Comparison of ENCODE assay signal across 20 cellular contexts in the genomic region with DNA sequence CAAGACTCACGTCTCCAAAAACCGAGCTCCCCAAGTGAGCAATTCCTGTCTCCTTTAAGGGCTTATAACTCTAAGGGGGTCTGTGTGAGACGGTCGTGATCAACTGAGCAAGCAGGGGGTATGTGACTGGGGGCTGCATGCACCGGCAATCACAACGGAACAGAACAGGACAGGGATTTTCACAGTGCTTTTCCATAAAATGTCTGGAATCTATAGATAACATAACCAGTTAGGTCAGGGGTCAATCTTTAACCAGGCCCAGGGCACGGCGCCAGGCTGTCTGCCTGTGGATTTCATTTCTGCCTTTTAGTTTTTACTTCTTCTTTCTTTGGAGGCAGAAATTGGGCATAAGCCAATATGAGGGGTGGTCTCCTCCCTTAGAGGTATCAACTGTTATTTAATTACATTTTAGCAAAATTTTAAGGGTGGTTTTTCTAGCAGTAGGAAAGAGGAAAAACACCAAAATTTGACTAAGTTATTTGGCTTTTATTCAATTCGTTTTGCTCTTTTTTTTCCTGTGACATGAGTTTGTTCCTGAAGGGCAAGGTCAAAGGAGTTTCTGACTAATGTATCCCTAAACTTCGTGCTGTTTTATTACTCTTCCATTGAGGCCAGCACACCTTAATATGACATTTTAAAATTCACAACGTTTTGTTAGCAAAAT.
"Had no signal": no experiment of that assay in that cellular context is flagged by ENCODE, and none has a peak within 500 bp of the region (broad histone marks: within the 10 kb centered on the region; RNA-seq: fewer than 3 reads in every experiment).

No MANE protein-coding gene starts in this region.

- FAIRE-seq: bronchial epithelial cell, keratinocyte had no signal

- H3K9me3 Mint-ChIP-seq: activated CD8-positive, alpha-beta T cell treated with anti-CD3 and anti-CD28 coated beads for 36 hours; activated naive CD8-positive, alpha-beta T cell treated with anti-CD3 and anti-CD28 coated beads for 36 hours; activated T-cell treated with anti-CD3 and anti-CD28 coated beads, Interleukin-2, amount 50 U/mL, for 72 hours; T-cell had no signal

- H3K27ac Mint-ChIP-seq: activated CD4-positive, alpha-beta T cell treated with anti-CD3 and anti-CD28 coated beads for 36 hours; activated CD8-positive, alpha-beta T cell treated with anti-CD3 and anti-CD28 coated beads for 36 hours; activated naive CD8-positive, alpha-beta T cell treated with anti-CD3 and anti-CD28 coated beads for 36 hours; activated T-cell treated with anti-CD3 and anti-CD28 coated beads, Interleukin-2, amount 50 U/mL, for 72 hours; naive thymus-derived CD8-positive, alpha-beta T cell; T-cell had no signal

- DNase-seq: activated CD4-positive, alpha-beta T cell treated with anti-CD3 and anti-CD28 coated beads for 36 hours; activated CD8-positive, alpha-beta memory T cell treated with anti-CD3 and anti-CD28 coated beads, Interleukin-2, amount 50 U/mL, for 4 hours; activated CD8-positive, alpha-beta T cell treated with anti-CD3 and anti-CD28 coated beads for 36 hours; activated gamma-delta T cell treated with Interleukin-2 at 50 U/mL for 16 hours; activated naive CD8-positive, alpha-beta T cell treated with anti-CD3 and anti-CD28 coated beads for 36 hours; activated T-cell treated with anti-CD3 and anti-CD28 coated beads, Interleukin-2, amount 50 U/mL, for 72 hours; esophagus squamous epithelium; foreskin fibroblast; left ventricle myocardium superior; naive thymus-derived CD8-positive, alpha-beta T cell; stimulated activated CD4-positive, alpha-beta T cell treated with anti-CD3 and anti-CD28 coated beads, Interleukin-4, amount 100 ng/mL, for 1 hour; stimulated activated CD8-positive, alpha-beta memory T cell treated with anti-CD3 and anti-CD28 coated beads, Interleukin-4, amount 100 ng/mL, for 48 hours; stimulated activated naive CD8-positive, alpha-beta T cell treated with anti-CD3 and anti-CD28 coated beads, Interleukin-15, Interleukin-2, amounts not matched to agents 100 U/mL and 50 U/mL, for 24 hours; T-cell; T1000; upper lobe of right lung had no signal

- H3K9me3 ChIP-seq: esophagus squamous epithelium, prostate gland, upper lobe of right lung had no signal

- H3K4me1 ChIP-seq: esophagus squamous epithelium, prostate gland, upper lobe of right lung had no signal

- ATAC-seq: activated CD4-positive, alpha-beta T cell treated with anti-CD3 and anti-CD28 coated beads for 36 hours; activated CD8-positive, alpha-beta T cell treated with anti-CD3 and anti-CD28 coated beads for 36 hours; activated T-cell treated with anti-CD3 and anti-CD28 coated beads, Interleukin-2, amount 50 U/mL, for 72 hours; left ventricle myocardium superior; naive thymus-derived CD8-positive, alpha-beta T cell; stimulated activated naive CD8-positive, alpha-beta T cell treated with anti-CD3 and anti-CD28 coated beads, Interleukin-15, Interleukin-2, amounts not matched to agents 100 U/mL and 50 U/mL, for 24 hours; T-cell had no signal

- H3K27ac ChIP-seq: esophagus squamous epithelium, prostate gland, upper lobe of right lung, VCaP had no signal

- H3K4me3 ChIP-seq: esophagus squamous epithelium, prostate gland, upper lobe of right lung had no signal

- H3K4me1 Mint-ChIP-seq: activated CD4-positive, alpha-beta T cell treated with anti-CD3 and anti-CD28 coated beads for 36 hours; activated naive CD8-positive, alpha-beta T cell treated with anti-CD3 and anti-CD28 coated beads for 36 hours; naive thymus-derived CD8-positive, alpha-beta T cell; T-cell had no signal

- H3K4me3 Mint-ChIP-seq: activated CD4-positive, alpha-beta T cell treated with anti-CD3 and anti-CD28 coated beads for 36 hours; activated CD8-positive, alpha-beta T cell treated with anti-CD3 and anti-CD28 coated beads for 36 hours; activated naive CD8-positive, alpha-beta T cell treated with anti-CD3 and anti-CD28 coated beads for 36 hours; activated T-cell treated with anti-CD3 and anti-CD28 coated beads, Interleukin-2, amount 50 U/mL, for 72 hours; naive thymus-derived CD8-positive, alpha-beta T cell; T-cell had no signal

- H3K36me3 Mint-ChIP-seq: activated naive CD8-positive, alpha-beta T cell treated with anti-CD3 and anti-CD28 coated beads for 36 hours; naive thymus-derived CD8-positive, alpha-beta T cell; T-cell had no signal

- H3K27me3 Mint-ChIP-seq: activated CD8-positive, alpha-beta T cell treated with anti-CD3 and anti-CD28 coated beads for 36 hours; activated naive CD8-positive, alpha-beta T cell treated with anti-CD3 and anti-CD28 coated beads for 36 hours had no signal

- H3K36me3 ChIP-seq: esophagus squamous epithelium, prostate gland, upper lobe of right lung had no signal
